ENCODE assay signal across 8 cellular contexts in genomic region chr17:16439303-16439791, GRCh38. TPM values are rescaled to one million over a fixed set of nuclear protein-coding genes. Genes with fewer than 3 reads are reported as not detected.
A peak's percentile ranks its signal among the peaks of the same experiment; 100 is the strongest.
DNase-seq lines count a peak whose midpoint lies in the region; ATAC-seq and TF ChIP-seq lines count a peak whose summit lies in the region.

No MANE protein-coding gene starts in this region.

- ATAC-seq in HG02981 (IDR thresholded peaks at IDR 0.05; ENCODE audit: unreplicated experiment): peak; percentile 0
- no peak for ATAC-seq in GM19324 (IDR thresholded peaks at IDR 0.05; ENCODE audit: low FRiP score, unreplicated experiment)

- H3K36me3 ChIP-seq in GM06990 (ENCODE audit: control insufficient read depth, insufficient read depth, low read length): peaks cover 38% of the 10 kb centered on the region
- peaks cover 43% of the 10 kb centered on the region for H3K36me3 ChIP-seq in left ventricle myocardium inferior

- H3K4me3 ChIP-seq in GM06990 (replicated peaks; ENCODE audit: low read depth, low read length) (peak overlapping the region; percentile 97), left ventricle myocardium inferior (peak overlapping the region; percentile 98), skeletal muscle cell (ENCODE audit: low read depth, low read length) (peak overlapping the region; percentile 92)

- DNase-seq in GM06990 (ENCODE audit: extremely low read depth, insufficient read length) (no peak), left ventricle myocardium inferior (no peak), skeletal muscle cell (ENCODE audit: low read depth) (no peak), NCI-H1417 treated with DMSO at 0.1 percent for 48 hours (lab: John Stamatoyannopoulos, UW) (no peak), hepatic stellate cell (ENCODE audit: low spot score) (no peak)
- DNase-seq in activated CD8-positive, alpha-beta memory T cell treated with anti-CD3 and anti-CD28 coated beads, Interleukin-2, amount 50 U/mL, for 48 hours: peak; percentile 80

- no peak for TF ChIP-seq CTCF in GM06990 (IDR thresholded peaks at IDR 0.05; ENCODE audit: insufficient read depth, low read length, poor library complexity, severe bottlenecking)
- no peak for TF ChIP-seq CTCF in left ventricle myocardium inferior (IDR thresholded peaks at IDR 0.05; ENCODE audit: borderline replicate concordance)

- peak overlapping the region; percentile 89 for H3K27ac ChIP-seq in left ventricle myocardium inferior (replicated peaks)

- intact Hi-C loops in left ventricle myocardium inferior (cut with micrococcal nuclease): no loop called here

- no peaks in the 10 kb centered on the region for H3K9me3 ChIP-seq in left ventricle myocardium inferior (replicated peaks)

- H3K4me1 ChIP-seq in left ventricle myocardium inferior: peaks cover 58% of the 10 kb centered on the region

- H3K27me3 ChIP-seq in GM06990 (replicated peaks; ENCODE audit: control insufficient read depth, insufficient read depth, low read length) (no peaks in the 10 kb centered on the region), left ventricle myocardium inferior (ENCODE audit: low read depth) (no peaks in the 10 kb centered on the region)

RNA-seq across cellular contexts. Expression of gene TRPV2, which starts 24.0 kb away (rescaled TPM):
- total RNA-seq in left ventricle myocardium inferior: 6.7 TPM

RNA-seq across cellular contexts. Expression of gene LRRC75A, which starts 52.6 kb away (rescaled TPM):
- 0.96 TPM for total RNA-seq in left ventricle myocardium inferior

RNA-seq across cellular contexts. Expression of gene UBB, which starts 58.5 kb away (rescaled TPM):
- 1,605 TPM for total RNA-seq in left ventricle myocardium inferior
